ENCODE assay signal across 21 cellular contexts in genomic region chr6:150979826-150980225, GRCh38.
"Had no signal": no experiment of that assay in that cellular context is flagged by ENCODE, and none has a peak within 500 bp of the region (broad histone marks: within the 10 kb centered on the region; RNA-seq: fewer than 3 reads in every experiment).

No MANE protein-coding gene starts in this region.

- H3K27me3 ChIP-seq: brain microvascular endothelial cell, neutrophil, ovary, suprapubic skin, vagina had no signal

- H3K4me1 Mint-ChIP-seq: stimulated activated naive CD8-positive, alpha-beta T cell treated with anti-CD3 and anti-CD28 coated beads, Interleukin-15, amount 100 ng/mL, for 72 hours had no signal

- H3K27ac ChIP-seq: brain microvascular endothelial cell, lower lobe of right lung, neutrophil, ovary, psoas muscle, suprapubic skin, vagina had no signal

- DNase-seq: activated gamma-delta T cell treated with Interleukin-2 at 50 U/mL for 16 hours; activated T-cell treated with anti-CD3 and anti-CD28 coated beads, Interleukin-2, amount 50 U/mL, for 1 hour; aorta; brain microvascular endothelial cell; caudate nucleus; effector CD8-positive, alpha-beta T cell; foreskin melanocyte; left cardiac atrium; lower lobe of right lung; ovary; psoas muscle; right cardiac atrium; stimulated activated CD4-positive, alpha-beta T cell treated with anti-CD3 and anti-CD28 coated beads, Interleukin-1b, Interleukin-23, amount 100 ng/mL, for 48 hours; stimulated activated naive CD8-positive, alpha-beta T cell treated with anti-CD3 and anti-CD28 coated beads, Interleukin-15, amount 100 ng/mL, for 72 hours; T-helper 1 cell had no signal

- H3K27me3 Mint-ChIP-seq: natural killer cell treated with Interleukin-12 subunit alpha and Interleukin-12 subunit beta and Interleukin-15 and Interleukin-18, amount 100 ng/mL, for 72 hours; stimulated activated naive CD8-positive, alpha-beta T cell treated with anti-CD3 and anti-CD28 coated beads, Interleukin-15, amount 100 ng/mL, for 72 hours; type B pancreatic cell had no signal

- H3K4me3 ChIP-seq: lower lobe of right lung, ovary, psoas muscle, suprapubic skin, vagina had no signal

- H3K4me1 ChIP-seq: lower lobe of right lung, psoas muscle, suprapubic skin, vagina had no signal

- H3K36me3 ChIP-seq: lower lobe of right lung, neutrophil, ovary, suprapubic skin, vagina had no signal

- H3K9me3 Mint-ChIP-seq: activated naive CD4-positive, alpha-beta T cell treated with anti-CD3 and anti-CD28 coated beads, Interleukin-2, amount 50 U/mL, for 72 hours; natural killer cell treated with Interleukin-12 subunit alpha and Interleukin-12 subunit beta and Interleukin-15 and Interleukin-18, amount 100 ng/mL, for 72 hours; stimulated activated naive CD8-positive, alpha-beta T cell treated with anti-CD3 and anti-CD28 coated beads, Interleukin-15, amount 100 ng/mL, for 72 hours; type B pancreatic cell had no signal

- H3K27ac Mint-ChIP-seq: natural killer cell treated with Interleukin-12 subunit alpha and Interleukin-12 subunit beta and Interleukin-15 and Interleukin-18, amount 100 ng/mL, for 72 hours; stimulated activated naive CD8-positive, alpha-beta T cell treated with anti-CD3 and anti-CD28 coated beads, Interleukin-15, amount 100 ng/mL, for 72 hours; type B pancreatic cell had no signal

- H3K36me3 Mint-ChIP-seq: natural killer cell treated with Interleukin-12 subunit alpha and Interleukin-12 subunit beta and Interleukin-15 and Interleukin-18, amount 100 ng/mL, for 72 hours had no signal

- ATAC-seq: activated naive CD4-positive, alpha-beta T cell treated with anti-CD3 and anti-CD28 coated beads, Interleukin-2, amount 50 U/mL, for 72 hours; left cardiac atrium; lower lobe of right lung; natural killer cell treated with Interleukin-12 subunit alpha and Interleukin-12 subunit beta and Interleukin-15 and Interleukin-18, amount 100 ng/mL, for 72 hours; psoas muscle; right cardiac atrium; stimulated activated naive CD8-positive, alpha-beta T cell treated with anti-CD3 and anti-CD28 coated beads, Interleukin-15, amount 100 ng/mL, for 72 hours had no signal

- H3K4me3 Mint-ChIP-seq: natural killer cell treated with Interleukin-12 subunit alpha and Interleukin-12 subunit beta and Interleukin-15 and Interleukin-18, amount 100 ng/mL, for 72 hours; stimulated activated naive CD8-positive, alpha-beta T cell treated with anti-CD3 and anti-CD28 coated beads, Interleukin-15, amount 100 ng/mL, for 72 hours; type B pancreatic cell had no signal

- H3K9me3 ChIP-seq: lower lobe of right lung, neutrophil, ovary, psoas muscle, suprapubic skin, vagina had no signal
